In the genomic region with DNA sequence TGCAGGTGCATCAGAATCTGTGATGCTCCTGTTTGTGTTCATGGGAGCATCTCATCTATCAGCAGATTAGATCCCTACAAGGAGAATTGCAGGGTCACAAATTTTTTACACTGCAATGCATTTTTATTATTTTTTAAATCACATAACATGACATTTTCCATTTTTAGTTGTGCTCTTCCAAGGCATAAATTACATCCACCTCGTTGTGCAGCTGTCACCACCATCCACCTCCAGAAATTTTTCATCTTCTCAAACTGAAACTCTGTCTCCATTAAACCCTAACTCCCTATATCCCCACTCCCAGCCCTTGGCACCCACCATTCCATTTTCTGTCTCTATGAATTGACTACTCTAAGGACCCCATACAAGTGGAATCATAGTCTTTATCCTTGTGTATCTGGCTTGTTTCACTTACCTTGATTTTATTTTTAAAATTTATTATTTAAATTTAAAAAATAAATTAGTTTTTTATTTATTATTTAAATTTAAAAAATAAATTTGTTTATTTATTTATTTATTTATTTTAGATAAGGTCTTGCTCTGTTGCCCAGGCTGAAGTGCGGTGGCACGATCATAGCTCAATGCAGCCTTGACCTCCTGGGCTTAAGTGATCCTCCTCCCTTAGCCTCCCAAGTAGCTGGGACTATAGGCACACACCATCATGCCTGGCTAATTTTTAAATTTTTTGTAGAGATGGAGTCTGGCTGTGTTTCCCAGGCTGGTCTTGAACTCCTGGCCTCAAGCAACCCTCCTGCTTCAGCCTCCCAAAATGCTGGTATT, we compare ENCODE assay signal across 18 cellular contexts. TPM values are rescaled to one million over a fixed set of nuclear protein-coding genes. Genes with fewer than 3 reads are reported as not detected.
DNase-seq lines count a peak whose midpoint lies in the region; ATAC-seq and TF ChIP-seq lines count a peak whose summit lies in the region.
"Had no signal": no experiment of that assay in that cellular context is flagged by ENCODE, and none has a peak within 500 bp of the region (broad histone marks: within the 10 kb centered on the region; RNA-seq: fewer than 3 reads in every experiment).

No MANE protein-coding gene starts in this region.

- no peak overlapping the region for H3K4me3 Mint-ChIP-seq in IgD-negative memory B cell
- H3K4me3 Mint-ChIP-seq: B cell; CD4-positive, alpha-beta T cell; HFFc6 had no signal

- TF ChIP-seq POLR2A in sigmoid colon (IDR thresholded peaks at IDR 0.05) = no peak

- no peak for ATAC-seq in foreskin keratinocyte
- ATAC-seq: HCT116 had no signal

- peak overlapping the region; percentile 36; the same call in 1 of the 2 replicates for H3K27ac ChIP-seq in BLaER1
- peak overlapping the region; percentile 93 for H3K27ac ChIP-seq in foreskin keratinocyte
- no peak overlapping the region for H3K27ac ChIP-seq in sigmoid colon
- H3K27ac ChIP-seq: C4-2B had no signal

- H3K27me3 ChIP-seq in BLaER1 (no peaks in the 10 kb centered on the region), foreskin keratinocyte (no peaks in the 10 kb centered on the region), sigmoid colon (peaks cover 0 to 3% (median 0%) of the 10 kb centered on the region in 3 donors)

- peaks cover 9% of the 10 kb centered on the region for H3K27me3 Mint-ChIP-seq in IgD-negative memory B cell

- H3K27ac Mint-ChIP-seq in IgD-negative memory B cell = peak overlapping the region in 2 of 3 donors; percentile 17 to 23
- H3K27ac Mint-ChIP-seq: B cell; CD4-positive, alpha-beta T cell; HFFc6 had no signal

- H3K9me3 ChIP-seq in BLaER1 (no peaks in the 10 kb centered on the region), sigmoid colon (no peaks in the 10 kb centered on the region)
- H3K9me3 ChIP-seq: Caco-2 had no signal

- H3K36me3 ChIP-seq in BLaER1 (no peaks in the 10 kb centered on the region), sigmoid colon (no peaks in the 10 kb centered on the region)

- no peaks in the 10 kb centered on the region for H3K9me3 Mint-ChIP-seq in IgD-negative memory B cell
- H3K9me3 Mint-ChIP-seq: CD4-positive, alpha-beta T cell; HFFc6 had no signal

- no peaks in the 10 kb centered on the region for H3K36me3 Mint-ChIP-seq in IgD-negative memory B cell

- intact Hi-C loops in sigmoid colon (cut with DNase I) = no loop called here

- no peaks in the 10 kb centered on the region for H4K20me1 ChIP-seq in BLaER1

- no peak for TF ChIP-seq EP300 in sigmoid colon (IDR thresholded peaks at IDR 0.05)

- DNase-seq in foreskin keratinocyte (no peak), sigmoid colon (peak; percentile 18), activated gamma-delta T cell (lab: John Stamatoyannopoulos, UW) (no peak), UCSD-AML1 (lab: John Stamatoyannopoulos, UW; ENCODE audit: unreplicated experiment) (no peak), foreskin fibroblast (no peak), DMS79 treated with DMSO at 0.1 percent for 48 hours (lab: John Stamatoyannopoulos, UW) (no peak)
- DNase-seq: Caco-2; CD4-positive, alpha-beta T cell; GF-D8; GOT3; H7; HFFc6; IMR-90 had no signal

- no peak for TF ChIP-seq CTCF in foreskin keratinocyte (conservative IDR thresholded peaks at IDR 0.05)
- TF ChIP-seq CTCF in sigmoid colon (IDR thresholded peaks at IDR 0.05) = no peak
- TF ChIP-seq CTCF in foreskin fibroblast (IDR thresholded peaks at IDR 0.05; ENCODE audit: low read depth, low read length) = no peak

- peaks cover 0 to 3% (median 0%) of the 10 kb centered on the region in 3 donors for H3K4me1 Mint-ChIP-seq in IgD-negative memory B cell
- H3K4me1 Mint-ChIP-seq: B cell had no signal

- 78 to 89% methylated on average over 3 of the region's 3 CpGs for WGBS in sigmoid colon, 2 donors

- H3K4me3 ChIP-seq in BLaER1 (no peak overlapping the region), sigmoid colon (no peak overlapping the region), foreskin fibroblast (ENCODE audit: low read depth in 1 of 2, low read length in 2 of 2) (no peak overlapping the region)

- H3K4me1 ChIP-seq in BLaER1 (peaks cover 27% of the 10 kb centered on the region), foreskin keratinocyte (peaks cover 20% of the 10 kb centered on the region), sigmoid colon (no peaks in the 10 kb centered on the region)

- H3K4me2 ChIP-seq in BLaER1 = peak overlapping the region; percentile 62

- H3K9ac ChIP-seq in BLaER1 = no peak overlapping the region

RNA-seq across cellular contexts. Expression of a gene that starts 47.7 kb away (rescaled TPM):
- polyA plus RNA-seq in IgD-negative memory B cell (4.4 TPM), foreskin keratinocyte (2.8 and 4.1 TPM in 2 replicates), sigmoid colon (10 to 100 TPM in 1 of 3 donors, 1 to 10 TPM in 2; 1.2 to 14.8 (median 4.2) TPM)
- total RNA-seq in foreskin keratinocyte (4.0 and 5.5 TPM in 2 replicates), sigmoid colon (100 to 1,000 TPM in 1 of 4 donors, 10 to 100 TPM in 3; 18.7 to 134 (median 56.5) TPM)

Comparison
In these comparisons a context has a peak if more than half of its experiments do, and no peak if none do; other contexts are left out.
1. H3K27ac ChIP-seq: peak in BLaER1 (single experiment) and foreskin keratinocyte (single experiment); none in sigmoid colon (0 of 4).